In genomic region chr5:32445831-32446614, GRCh38 we compare ENCODE assay signal across 15 cellular contexts. TPM values are rescaled to one million over a fixed set of nuclear protein-coding genes. Genes with fewer than 3 reads are reported as not detected.
DNase-seq lines count a peak whose midpoint lies in the region; ATAC-seq and TF ChIP-seq lines count a peak whose summit lies in the region.
"Had no signal": no experiment of that assay in that cellular context is flagged by ENCODE, and none has a peak within 500 bp of the region (broad histone marks: within the 10 kb centered on the region; RNA-seq: fewer than 3 reads in every experiment).

No MANE protein-coding gene starts in this region.

- H3K27me3 ChIP-seq in H9 (ENCODE audit: insufficient read depth, low read length) = peaks cover 7% of the 10 kb centered on the region; the same call in 1 of the 2 replicates
- H3K27me3 ChIP-seq: adrenal gland, BLaER1, MG63 had no signal

- no peak overlapping the region for H2BK12ac ChIP-seq in H9 (ENCODE audit: insufficient read length, low read depth, low read length)

- no peaks in the 10 kb centered on the region for H3K9me3 ChIP-seq in H9 (ENCODE audit: control insufficient read depth, low read depth, low read length)
- H3K9me3 ChIP-seq: adrenal gland, BLaER1, MG63 had no signal

- H2BK15ac ChIP-seq in H9 (ENCODE audit: low read depth, low read length) = no peak overlapping the region

- no peak for ATAC-seq in central memory CD8-positive, alpha-beta T cell (replicated peaks; ENCODE audit: extremely low read depth, poor library complexity, severe bottlenecking)
- ATAC-seq in natural killer cell = no peak
- no peak for ATAC-seq in HG02571 (IDR thresholded peaks at IDR 0.05; ENCODE audit: unreplicated experiment)

- TF ChIP-seq CTCF in CD14-positive monocyte (IDR thresholded peaks at IDR 0.05) (no peak), H9 (conservative IDR thresholded peaks at IDR 0.05) (no peak), natural killer cell (IDR thresholded peaks at IDR 0.05) (no peak)

- H3K36me3 Mint-ChIP-seq in CD14-positive monocyte = peaks cover 0 to 15% of the 10 kb centered on the region in 2 donors
- peaks cover 4 to 6% (median 4%) of the 10 kb centered on the region in 3 experiments; a peak in 5 of 7 replicates for H3K36me3 Mint-ChIP-seq in H9 (ENCODE audit: insufficient read depth in 1 of 3, low read depth in 3 of 3)
- H3K36me3 Mint-ChIP-seq in central memory CD8-positive, alpha-beta T cell (ENCODE audit: insufficient read depth) = peaks cover 14% of the 10 kb centered on the region
- no peaks in the 10 kb centered on the region for H3K36me3 Mint-ChIP-seq in natural killer cell

- no peak overlapping the region for H4K5ac ChIP-seq in H9 (ENCODE audit: insufficient read length, low read depth, low read length)

- H3T11ph ChIP-seq in H9 (ENCODE audit: low read length) = no peak overlapping the region

- peaks cover 2 to 7% (median 2%) of the 10 kb centered on the region in 3 donors for H3K27me3 Mint-ChIP-seq in CD14-positive monocyte (ENCODE audit: low read depth in 3 of 3)
- peaks cover 24% of the 10 kb centered on the region for H3K27me3 Mint-ChIP-seq in H9 (ENCODE audit: low read depth)
- H3K27me3 Mint-ChIP-seq in central memory CD8-positive, alpha-beta T cell = no peaks in the 10 kb centered on the region
- peaks cover 0 to 7% of the 10 kb centered on the region in 2 donors for H3K27me3 Mint-ChIP-seq in natural killer cell (ENCODE audit: low read depth in 2 of 2)

- H3K4me1 ChIP-seq in H9 (ENCODE audit: insufficient read depth, low read length) = peaks cover 5% of the 10 kb centered on the region; the same call in 1 of the 2 replicates

- H4K20me1 ChIP-seq in H9 (ENCODE audit: control insufficient read depth, insufficient read depth, insufficient read length) = no peaks in the 10 kb centered on the region

- H3K4me1 Mint-ChIP-seq in CD14-positive monocyte (peaks cover 39% of the 10 kb centered on the region), H9 (peaks cover 20 to 31% of the 10 kb centered on the region in 2 experiments), natural killer cell (peaks cover 27 to 28% of the 10 kb centered on the region in 2 donors)
- H3K4me1 Mint-ChIP-seq in central memory CD8-positive, alpha-beta T cell = peaks cover 26% of the 10 kb centered on the region

- intact Hi-C loops in CD14-positive monocyte (cut with micrococcal nuclease) (loop anchor here (5.0 to 10.0 kb wide), 4 partner anchors 49 to 271 kb away; partner anchors contain the start of gene GOLPH3 (in 1 of the 2)), natural killer cell (cut with micrococcal nuclease) (loop anchor here (2.0 kb wide), 1 partner anchor 139 kb away; the partner anchor contains the start of gene SUB1)

- no peak overlapping the region for H2AK5ac ChIP-seq in H9 (ENCODE audit: insufficient read length, low read length)

- no peak overlapping the region for H4K91ac ChIP-seq in H9 (ENCODE audit: insufficient read length, low read depth, low read length)

- no peak overlapping the region for H3K4ac ChIP-seq in H9 (ENCODE audit: low read depth, low read length)

- H3K27ac ChIP-seq in H9 (ENCODE audit: insufficient read length, low read depth, low read length) = no peak overlapping the region
- H3K27ac ChIP-seq: adrenal gland, BLaER1, HL-60 had no signal

- no peak overlapping the region for H3K23ac ChIP-seq in H9 (ENCODE audit: insufficient read length, low read depth, low read length)

- peaks cover 0 to 5% (median 0%) of the 10 kb centered on the region in 7 donors for H3K9me3 Mint-ChIP-seq in CD14-positive monocyte
- H3K9me3 Mint-ChIP-seq in H9 = no peaks in the 10 kb centered on the region
- H3K9me3 Mint-ChIP-seq in central memory CD8-positive, alpha-beta T cell = no peaks in the 10 kb centered on the region
- H3K9me3 Mint-ChIP-seq in natural killer cell = no peaks in the 10 kb centered on the region

- no peak overlapping the region for H2BK120ac ChIP-seq in H9 (ENCODE audit: low read depth, low read length, poor library complexity, severe bottlenecking)

- H3K18ac ChIP-seq in H9 (ENCODE audit: insufficient read length, low read depth, low read length) = no peak overlapping the region

- no peak overlapping the region for H4K8ac ChIP-seq in H9 (replicated peaks; ENCODE audit: insufficient read length, low read depth, low read length)

- H3K79me1 ChIP-seq in H9 (ENCODE audit: insufficient read depth, low read depth, low read length, poor library complexity, severe bottlenecking) = peaks cover 2% of the 10 kb centered on the region

- peak overlapping the region in 5 of 7 donors; percentile 16 to 82 (median 33) for H3K27ac Mint-ChIP-seq in CD14-positive monocyte
- H3K27ac Mint-ChIP-seq in H9 = no peak overlapping the region
- H3K27ac Mint-ChIP-seq in central memory CD8-positive, alpha-beta T cell (ENCODE audit: low read depth) = peak overlapping the region; percentile 22
- H3K27ac Mint-ChIP-seq in natural killer cell = peak overlapping the region in 1 of 2 donors; percentile 91

- H3K23me2 ChIP-seq in H9 (ENCODE audit: insufficient read length, low read depth, low read length, poor library complexity, severe bottlenecking) = peaks cover 11% of the 10 kb centered on the region

- H2BK5ac ChIP-seq in H9 (ENCODE audit: insufficient read length, low read length) = no peak overlapping the region

- no peak overlapping the region for H2BK20ac ChIP-seq in H9 (ENCODE audit: low read depth, low read length, poor library complexity, severe bottlenecking)

- no peak overlapping the region for H3K9ac ChIP-seq in H9 (ENCODE audit: extremely low read depth, insufficient read length, low read length)
- H3K9ac ChIP-seq: BLaER1 had no signal

- WGBS in H9 (ENCODE audit: extremely low coverage, insufficient read length, low lambda C conversion rate) = no CpG with 5 or more reads among the region's 23 CpGs

- no peak overlapping the region for H3K14ac ChIP-seq in H9 (ENCODE audit: insufficient read depth, low read length)

- H3K4me2 ChIP-seq in H9 (ENCODE audit: insufficient read depth, insufficient read length, low read length) = peak overlapping the region; percentile 92

- H3K4me3 Mint-ChIP-seq in CD14-positive monocyte (peak overlapping the region; percentile 50 to 56), H9 (peak overlapping the region; percentile 85 to 99), natural killer cell (peak overlapping the region; percentile 70)
- H3K4me3 Mint-ChIP-seq in central memory CD8-positive, alpha-beta T cell = peak overlapping the region; percentile 92

- DNase-seq in CD14-positive monocyte (ENCODE audit: low spot score) (no peak), H9 (no peak), natural killer cell (no peak), NCI-H2196 (lab: John Stamatoyannopoulos, UW; ENCODE audit: unreplicated experiment) (no peak), NCI-H1417 treated with DMSO at 0.1 percent for 48 hours (lab: John Stamatoyannopoulos, UW) (no peak), DMS 273 treated with DMSO at 0.1 percent for 48 hours (lab: John Stamatoyannopoulos, UW) (no peak)
- no peak for DNase-seq in central memory CD8-positive, alpha-beta T cell (ENCODE audit: low spot score in 2 of 2)
- DNase-seq: activated CD4-positive, alpha-beta T cell treated with anti-CD3 and anti-CD28 coated beads, Interleukin-2, amount 50 U/mL, for 1 hour; adrenal gland; MG63; NCI-H2107; stimulated activated CD4-positive, alpha-beta T cell treated with anti-CD3 and anti-CD28 coated beads, Interleukin-1b, Interleukin-23, amount 100 ng/mL, for 48 hours had no signal

- H3K79me2 ChIP-seq in H9 (ENCODE audit: insufficient read depth, low read length) = peaks cover 12% of the 10 kb centered on the region; the same call in 1 of the 2 replicates

- no peak overlapping the region for H2AFZ ChIP-seq in H9 (ENCODE audit: low read length)

- H3K56ac ChIP-seq in H9 (ENCODE audit: insufficient read length, low read depth, low read length) = no peak overlapping the region

RNA-seq across cellular contexts. Expression of gene ZFR, which starts 1.5 kb away (rescaled TPM):
- 10 to 100 TPM; 62.3 to 81.8 TPM for polyA plus RNA-seq in CD14-positive monocyte
- total RNA-seq in H9 (2021) = 61.8 and 62.4 TPM in 2 replicates
- 10 to 100 TPM; 62.7 to 70.8 (median 62.7) TPM for total RNA-seq in natural killer cell

Comparison
In these comparisons a context has a peak if more than half of its experiments do, and no peak if none do; other contexts are left out.
1. H3K27ac Mint-ChIP-seq: peak in CD14-positive monocyte (5 of 7) and central memory CD8-positive, alpha-beta T cell (single experiment); none in H9 (0 of 3).
2. Peak in every context shown above with its lines, with median percentiles within 50 percentile points of each other: H3K4me3 Mint-ChIP-seq.